In the genomic region with DNA sequence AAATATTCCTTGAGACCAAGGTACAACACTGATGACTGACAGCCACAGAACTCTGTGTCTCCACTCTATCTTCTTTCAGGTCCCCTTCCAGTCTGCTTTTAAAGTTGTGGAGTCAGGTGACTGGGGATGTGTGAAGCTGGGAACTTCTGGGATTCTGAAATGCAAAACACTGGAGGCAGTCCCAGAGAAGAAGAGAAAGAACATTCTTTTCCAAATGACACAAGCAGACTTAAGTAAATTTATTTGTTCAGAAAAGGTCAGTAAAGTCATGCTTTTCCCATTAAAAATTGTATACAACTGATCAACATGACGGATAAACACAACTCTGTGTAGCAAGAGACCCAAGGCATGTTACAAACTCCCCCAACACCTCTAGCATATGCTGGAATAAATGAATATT, we compare ENCODE assay signal across 16 cellular contexts.
DNase-seq lines count a peak whose midpoint lies in the region; ATAC-seq, FAIRE-seq and TF ChIP-seq lines count a peak whose summit lies in the region.
"Had no signal": no experiment of that assay in that cellular context is flagged by ENCODE, and none has a peak within 500 bp of the region (broad histone marks: within the 10 kb centered on the region; RNA-seq: fewer than 3 reads in every experiment).

No MANE protein-coding gene starts in this region.

- H3K4me1 ChIP-seq in gastroesophageal sphincter (peaks cover 5 to 49% (median 19%) of the 10 kb centered on the region in 3 donors), prostate gland (replicated peaks) (peaks cover 4% of the 10 kb centered on the region), uterus (peaks cover 0 to 17% of the 10 kb centered on the region in 2 donors), pancreas (peaks cover 11 to 36% (median 26%) of the 10 kb centered on the region in 3 donors)
- no peaks in the 10 kb centered on the region for H3K4me1 ChIP-seq in naive thymus-derived CD4-positive, alpha-beta T cell (ENCODE audit: control insufficient read depth in 2 of 2, insufficient read depth in 2 of 2, low read length in 2 of 2)

- H3K27me3 Mint-ChIP-seq in naive thymus-derived CD4-positive, alpha-beta T cell, result no peaks in the 10 kb centered on the region
- H3K27me3 Mint-ChIP-seq: B cell; stimulated activated naive CD8-positive, alpha-beta T cell treated with anti-CD3 and anti-CD28 coated beads, Interleukin-15, amount 100 ng/mL, for 72 hours had no signal

- no peak overlapping the region for H3K27ac Mint-ChIP-seq in naive thymus-derived CD4-positive, alpha-beta T cell
- H3K27ac Mint-ChIP-seq: natural killer cell; stimulated activated naive CD8-positive, alpha-beta T cell treated with anti-CD3 and anti-CD28 coated beads, Interleukin-15, amount 100 ng/mL, for 72 hours had no signal

- TF ChIP-seq POLR2A in gastroesophageal sphincter (IDR thresholded peaks at IDR 0.05) (no peak), prostate gland (IDR thresholded peaks at IDR 0.05) (no peak), uterus (IDR thresholded peaks at IDR 0.05) (no peak)

- DNase-seq in caudate nucleus (lab: John Stamatoyannopoulos, UW) (no peak), prostate gland (ENCODE audit: low spot score) (no peak), uterus (no peak), pancreas (no peak)
- no peak for DNase-seq in naive thymus-derived CD4-positive, alpha-beta T cell
- DNase-seq: effector CD8-positive, alpha-beta T cell; foreskin fibroblast; left lung; natural killer cell; NCI-H2029; stimulated activated naive CD8-positive, alpha-beta T cell treated with anti-CD3 and anti-CD28 coated beads, Interleukin-15, amount 100 ng/mL, for 72 hours had no signal

- H3K9me3 ChIP-seq in gastroesophageal sphincter, result no peaks in the 10 kb centered on the region
- no peaks in the 10 kb centered on the region for H3K9me3 ChIP-seq in prostate gland
- no peaks in the 10 kb centered on the region for H3K9me3 ChIP-seq in uterus
- no peaks in the 10 kb centered on the region for H3K9me3 ChIP-seq in naive thymus-derived CD4-positive, alpha-beta T cell (ENCODE audit: control insufficient read depth in 2 of 3, low read length in 3 of 3)
- no peaks in the 10 kb centered on the region for H3K9me3 ChIP-seq in pancreas
- H3K9me3 ChIP-seq: left lung had no signal

- CTCF ChIA-PET in naive thymus-derived CD4-positive, alpha-beta T cell (lab: Charles Lee), result no interaction called here

- TF ChIP-seq CTCF in gastroesophageal sphincter (IDR thresholded peaks at IDR 0.05), result no peak
- no peak for TF ChIP-seq CTCF in prostate gland (IDR thresholded peaks at IDR 0.05)
- no peak for TF ChIP-seq CTCF in uterus (IDR thresholded peaks at IDR 0.05)
- TF ChIP-seq CTCF in pancreas (IDR thresholded peaks at IDR 0.05), result no peak

- H3K4me3 Mint-ChIP-seq in naive thymus-derived CD4-positive, alpha-beta T cell, result no peak overlapping the region
- H3K4me3 Mint-ChIP-seq: natural killer cell; stimulated activated naive CD8-positive, alpha-beta T cell treated with anti-CD3 and anti-CD28 coated beads, Interleukin-15, amount 100 ng/mL, for 72 hours had no signal

- H3K9me3 Mint-ChIP-seq in naive thymus-derived CD4-positive, alpha-beta T cell, result peaks cover 0 to 4% (median 0%) of the 10 kb centered on the region in 11 donors

- no peaks in the 10 kb centered on the region for H3K27me3 ChIP-seq in gastroesophageal sphincter
- H3K27me3 ChIP-seq in prostate gland (replicated peaks; ENCODE audit: insufficient read depth), result no peaks in the 10 kb centered on the region
- H3K27me3 ChIP-seq in uterus, result no peaks in the 10 kb centered on the region
- H3K27me3 ChIP-seq in naive thymus-derived CD4-positive, alpha-beta T cell (ENCODE audit: control insufficient read depth in 2 of 2, insufficient read depth in 2 of 2, low read length in 2 of 2), result no peaks in the 10 kb centered on the region
- no peaks in the 10 kb centered on the region for H3K27me3 ChIP-seq in pancreas
- H3K27me3 ChIP-seq: left lung had no signal

- ATAC-seq in gastroesophageal sphincter, result peak; percentile 44
- no peak for ATAC-seq in naive thymus-derived CD4-positive, alpha-beta T cell
- no peak for ATAC-seq in GM21529 (IDR thresholded peaks at IDR 0.05; ENCODE audit: unreplicated experiment)
- no peak for ATAC-seq in pancreas
- ATAC-seq: left lung; natural killer cell; Right ventricle myocardium inferior; stimulated activated naive CD8-positive, alpha-beta T cell treated with anti-CD3 and anti-CD28 coated beads, Interleukin-15, amount 100 ng/mL, for 72 hours had no signal

- H3K36me3 ChIP-seq in gastroesophageal sphincter (no peaks in the 10 kb centered on the region), prostate gland (no peaks in the 10 kb centered on the region), uterus (no peaks in the 10 kb centered on the region), pancreas (no peaks in the 10 kb centered on the region)
- H3K36me3 ChIP-seq in naive thymus-derived CD4-positive, alpha-beta T cell (ENCODE audit: control insufficient read depth in 2 of 3, insufficient read depth in 3 of 3, low read length in 3 of 3), result no peaks in the 10 kb centered on the region
- H3K36me3 ChIP-seq: left lung had no signal

- POLR2A ChIA-PET in naive thymus-derived CD4-positive, alpha-beta T cell (lab: Charles Lee), result no interaction called here

- H3K4me1 Mint-ChIP-seq in naive thymus-derived CD4-positive, alpha-beta T cell, result peaks cover 9 to 16% (median 11%) of the 10 kb centered on the region in 7 donors

- intact Hi-C loops in prostate gland (cut with DNase I), result no loop called here
- intact Hi-C loops in uterus (cut with DNase I; ENCODE audit: low total_unique reads), result no loop called here
- intact Hi-C loops in naive thymus-derived CD4-positive, alpha-beta T cell (cut with micrococcal nuclease), result loop anchor here in 1 of 2 donors (5.0 kb wide), 1 partner anchor 96 kb away; the partner anchor contains the start of gene MOB3B
- intact Hi-C loops in pancreas (cut with DNase I), result loop anchor here in 1 of 3 donors (10.0 kb wide), 1 partner anchor 57 kb away; no protein-coding TSS in a partner anchor

- H3K4me3 ChIP-seq in gastroesophageal sphincter (no peak overlapping the region), prostate gland (no peak overlapping the region), uterus (no peak overlapping the region), pancreas (no peak overlapping the region)
- H3K4me3 ChIP-seq in naive thymus-derived CD4-positive, alpha-beta T cell (ENCODE audit: low read length), result no peak overlapping the region
- H3K4me3 ChIP-seq: left lung had no signal

- no peak for FAIRE-seq in pancreas (lab: Jason Lieb, UNC)

- H3K36me3 Mint-ChIP-seq in naive thymus-derived CD4-positive, alpha-beta T cell, result peaks cover 0 to 3% (median 1%) of the 10 kb centered on the region in 5 donors
- H3K36me3 Mint-ChIP-seq: natural killer cell had no signal

- WGBS in gastroesophageal sphincter (ENCODE audit: low coverage in 1 of 2), 2 donors, result 0% methylated on average over 1 of the region's 1 CpG; no CpG with 5 or more reads in 1 of the 2 donors
- WGBS in prostate gland, result 32% methylated on average over 1 of the region's 1 CpG
- 85% methylated on average over 1 of the region's 1 CpG for WGBS in pancreas, 2 donors

- TF ChIP-seq EP300 in gastroesophageal sphincter (IDR thresholded peaks at IDR 0.05), result no peak

- H3K27ac ChIP-seq in caudate nucleus (ENCODE audit: low read depth, low read length) (peak overlapping the region; percentile 83), gastroesophageal sphincter (peak overlapping the region; percentile 16 to 61 (median 52)), prostate gland (peak overlapping the region; percentile 56 to 60), uterus (peak overlapping the region; percentile 67 to 88), pancreas (no peak overlapping the region)
- no peak overlapping the region for H3K27ac ChIP-seq in naive thymus-derived CD4-positive, alpha-beta T cell (ENCODE audit: low read depth, low read length)
- H3K27ac ChIP-seq: VCaP had no signal

Comparison
In these comparisons a context has a peak if more than half of its experiments do, and no peak if none do; other contexts are left out.
1. H3K27ac ChIP-seq: peak in caudate nucleus (single experiment), gastroesophageal sphincter (4 of 4), prostate gland (2 of 2) and uterus (2 of 2); none in naive thymus-derived CD4-positive, alpha-beta T cell (single experiment) and pancreas (0 of 4).